Comparison of ENCODE assay signal across 8 cellular contexts in the genomic region with DNA sequence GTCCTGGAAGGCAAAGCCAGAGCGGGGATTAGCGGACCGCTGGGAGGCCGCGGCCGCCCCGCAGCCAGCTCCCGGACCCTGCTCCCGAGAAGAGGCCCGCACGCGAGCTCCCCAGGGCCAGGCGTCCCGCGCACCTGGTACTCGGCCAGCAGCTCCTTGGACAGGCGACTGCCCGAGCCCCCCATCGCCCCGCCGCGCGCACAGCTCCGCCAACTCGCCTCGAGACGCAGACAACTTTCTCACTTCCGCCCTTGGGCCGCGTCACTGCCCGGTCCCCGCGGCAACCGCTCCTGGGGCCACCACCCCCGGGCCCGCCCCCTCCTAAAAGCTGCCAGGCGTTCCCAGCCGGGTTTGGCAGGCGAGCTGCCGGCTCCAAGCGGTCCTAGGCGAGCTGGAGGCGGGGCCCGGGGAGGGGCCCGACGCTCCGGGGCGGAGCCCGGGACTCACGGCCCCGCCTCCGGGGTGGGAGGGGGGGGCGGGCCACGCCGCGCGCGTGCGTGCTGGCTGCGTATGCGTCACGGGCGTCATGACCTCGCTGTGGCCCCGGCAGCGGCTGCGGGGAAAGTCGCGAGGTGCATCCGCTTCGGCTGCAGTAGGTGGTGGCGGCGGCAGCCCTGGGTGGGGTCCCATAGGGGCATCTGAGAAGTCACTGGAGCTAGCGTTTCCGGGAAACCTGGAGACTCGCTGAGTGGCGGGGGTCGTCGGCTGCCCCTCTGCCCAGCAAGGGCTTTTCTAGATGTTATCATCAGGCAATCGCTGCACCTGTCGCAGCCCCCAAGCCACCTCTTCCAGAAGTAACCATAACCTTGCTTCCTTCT. TPM values are rescaled to one million over a fixed set of nuclear protein-coding genes. Genes with fewer than 3 reads are reported as not detected.
A peak's percentile ranks its signal among the peaks of the same experiment; 100 is the strongest.
DNase-seq lines count a peak whose midpoint lies in the region; ATAC-seq and TF ChIP-seq lines count a peak whose summit lies in the region.

Gene CIB1 (minus strand): TSS at position 241 of the 818 bp plus-strand sequence. CDS start 56 bp downstream, at position 185.
Gene GDPGP1 (plus strand): TSS at position 509 of the 818 bp plus-strand sequence. CDS start 6,700 bp downstream, outside the sequence.

- H3K18ac ChIP-seq in H9 (ENCODE audit: insufficient read length, low read depth, low read length), result no peak within 1 kb of the TSS

- peaks cover 12% of the 10 kb centered on the region for H3K23me2 ChIP-seq in H9 (ENCODE audit: insufficient read length, low read depth, low read length, poor library complexity, severe bottlenecking)

- peak within 1 kb of the TSS; percentile 96 for H3K4me2 ChIP-seq in H9 (ENCODE audit: insufficient read depth, insufficient read length, low read length)

- H2BK12ac ChIP-seq in H9 (ENCODE audit: insufficient read length, low read depth, low read length), result no peak within 1 kb of the TSS

- no peak for TF ChIP-seq CTCF in H9 (conservative IDR thresholded peaks at IDR 0.05)

- H3K79me2 ChIP-seq in H9 (ENCODE audit: insufficient read depth, low read length), result no peaks in the 10 kb centered on the region

- peak within 1 kb of the TSS; percentile 76 to 81 for H3K4me3 Mint-ChIP-seq in H9
- peak within 1 kb of the TSS; percentile 87 for H3K4me3 Mint-ChIP-seq in natural killer cell treated with Interleukin-12 subunit alpha and Interleukin-12 subunit beta and Interleukin-15 and Interleukin-18, amount 100 ng/mL, for 72 hours

- peaks cover 14 to 32% (median 25%) of the 10 kb centered on the region in 3 experiments for H3K36me3 Mint-ChIP-seq in H9 (ENCODE audit: insufficient read depth in 1 of 3, low read depth in 3 of 3)
- peaks cover 4% of the 10 kb centered on the region for H3K36me3 Mint-ChIP-seq in natural killer cell treated with Interleukin-12 subunit alpha and Interleukin-12 subunit beta and Interleukin-15 and Interleukin-18, amount 100 ng/mL, for 72 hours

- DNase-seq in H9 (peak; percentile 97), M059J (ENCODE audit: low read depth) (peak; percentile 95), fibroblast of peridontal ligament (ENCODE audit: extremely low read depth) (peak; percentile 95)
- DNase-seq in activated T-helper 9 cell treated with anti-CD3 and anti-CD28 coated beads, Interleukin-2, amount 50 U/mL, for 16 hours (ENCODE audit: low read depth), result peak; percentile 96
- peak; percentile 99 for DNase-seq in natural killer cell treated with Interleukin-12 subunit alpha and Interleukin-12 subunit beta and Interleukin-15 and Interleukin-18, amount 100 ng/mL, for 72 hours (ENCODE audit: low spot score)
- DNase-seq in stimulated activated naive CD4-positive, alpha-beta T cell treated with Interleukin-2 at 50 U/mL for 16 hours (lab: John Stamatoyannopoulos, UW), result peak; percentile 97

- H3K79me1 ChIP-seq in H9 (ENCODE audit: insufficient read depth, low read depth, low read length, poor library complexity, severe bottlenecking), result no peaks in the 10 kb centered on the region

- no peak within 1 kb of the TSS for H3K4ac ChIP-seq in H9 (ENCODE audit: low read depth, low read length)

- no peaks in the 10 kb centered on the region for H3K9me3 Mint-ChIP-seq in H9
- no peaks in the 10 kb centered on the region for H3K9me3 Mint-ChIP-seq in natural killer cell treated with Interleukin-12 subunit alpha and Interleukin-12 subunit beta and Interleukin-15 and Interleukin-18, amount 100 ng/mL, for 72 hours

- no peak within 1 kb of the TSS for H3T11ph ChIP-seq in H9 (ENCODE audit: low read length)

- no peaks in the 10 kb centered on the region for H3K9me3 ChIP-seq in ES-I3 (ENCODE audit: control insufficient read depth, insufficient read depth, low read length)
- no peaks in the 10 kb centered on the region for H3K9me3 ChIP-seq in H9 (ENCODE audit: control insufficient read depth, low read depth, low read length)

- peak within 1 kb of the TSS in 1 of 3 experiments; percentile 83; a peak in 1 of 7 replicates for H3K27ac Mint-ChIP-seq in H9
- H3K27ac Mint-ChIP-seq in natural killer cell treated with Interleukin-12 subunit alpha and Interleukin-12 subunit beta and Interleukin-15 and Interleukin-18, amount 100 ng/mL, for 72 hours, result peak within 1 kb of the TSS; percentile 93 to 94

- ATAC-seq in natural killer cell treated with Interleukin-12 subunit alpha and Interleukin-12 subunit beta and Interleukin-15 and Interleukin-18, amount 100 ng/mL, for 72 hours, result peak; percentile 97 to 98

- H3K27me3 Mint-ChIP-seq in H9 (ENCODE audit: low read depth), result peaks cover 1% of the 10 kb centered on the region; the same call in 1 of the 2 replicates
- H3K27me3 Mint-ChIP-seq in natural killer cell treated with Interleukin-12 subunit alpha and Interleukin-12 subunit beta and Interleukin-15 and Interleukin-18, amount 100 ng/mL, for 72 hours, result no peaks in the 10 kb centered on the region

- H2AK5ac ChIP-seq in H9 (ENCODE audit: insufficient read length, low read length), result no peak within 1 kb of the TSS

- H2BK15ac ChIP-seq in H9 (ENCODE audit: low read depth, low read length), result no peak within 1 kb of the TSS

- peak; percentile 93 for TF ChIP-seq POLR2A in Raji (IDR thresholded peaks at IDR 0.05; ENCODE audit: insufficient read depth, low read depth, low read length)

- H2BK120ac ChIP-seq in H9 (ENCODE audit: low read depth, low read length, poor library complexity, severe bottlenecking), result no peak within 1 kb of the TSS

- H4K5ac ChIP-seq in H9 (ENCODE audit: insufficient read length, low read depth, low read length), result no peak within 1 kb of the TSS

- no peak within 1 kb of the TSS for H3K56ac ChIP-seq in H9 (ENCODE audit: insufficient read length, low read depth, low read length)

- H4K20me1 ChIP-seq in H9 (ENCODE audit: control insufficient read depth, insufficient read depth, insufficient read length), result no peaks in the 10 kb centered on the region

- H3K9ac ChIP-seq in ES-I3 (ENCODE audit: low read depth, low read length) (peak within 1 kb of the TSS; percentile 71), H9 (ENCODE audit: extremely low read depth, insufficient read length, low read length) (peak within 1 kb of the TSS; percentile 38)

- H3K23ac ChIP-seq in H9 (ENCODE audit: insufficient read length, low read depth, low read length), result no peak within 1 kb of the TSS

- no peaks in the 10 kb centered on the region for H3K27me3 ChIP-seq in H9 (ENCODE audit: insufficient read depth, low read length)

- H3K4me1 Mint-ChIP-seq in H9, result peaks cover 15 to 16% of the 10 kb centered on the region in 2 experiments
- H3K4me1 Mint-ChIP-seq in natural killer cell treated with Interleukin-12 subunit alpha and Interleukin-12 subunit beta and Interleukin-15 and Interleukin-18, amount 100 ng/mL, for 72 hours (ENCODE audit: low read depth in 2 of 2), result peaks cover 32 to 40% of the 10 kb centered on the region in 2 donors

- WGBS in H9 (ENCODE audit: extremely low coverage, insufficient read length, low lambda C conversion rate), result no CpG with 5 or more reads among the region's 81 CpGs

- H3K4me1 ChIP-seq in ES-I3 (ENCODE audit: insufficient read depth, low read length) (0 out of 2 replicates have a peak, but pooled peaks cover 3% of the 10 kb centered on the region), H9 (ENCODE audit: insufficient read depth, low read length) (no peaks in the 10 kb centered on the region; the same call in 1 of the 2 replicates)

- no peak within 1 kb of the TSS; the same call in 1 of the 2 replicates for H3K14ac ChIP-seq in H9 (ENCODE audit: insufficient read depth, low read length)

- no peak within 1 kb of the TSS for H4K8ac ChIP-seq in H9 (replicated peaks; ENCODE audit: insufficient read length, low read depth, low read length)

- no peak within 1 kb of the TSS for H2BK20ac ChIP-seq in H9 (ENCODE audit: low read depth, low read length, poor library complexity, severe bottlenecking)

- no peak within 1 kb of the TSS for H3K27ac ChIP-seq in H9 (ENCODE audit: insufficient read length, low read depth, low read length)

- no peak within 1 kb of the TSS for H4K91ac ChIP-seq in H9 (ENCODE audit: insufficient read length, low read depth, low read length)

- H3K36me3 ChIP-seq in ES-I3 (ENCODE audit: insufficient read depth, low read length), result no peaks in the 10 kb centered on the region

- H2BK5ac ChIP-seq in H9 (ENCODE audit: insufficient read length, low read length), result no peak within 1 kb of the TSS

- H2AFZ ChIP-seq in H9 (ENCODE audit: low read length), result peak within 1 kb of the TSS; percentile 72

RNA-seq across cellular contexts. Expression of gene CIB1, which starts in this region (rescaled TPM):
- total RNA-seq in H9 (2021), result 23.0 and 27.8 TPM in 2 replicates
- 45.1 and 51.4 TPM in 2 replicates for total RNA-seq in M059J (2014; rRNA removed; shearing (Covaris generic))
- total RNA-seq in natural killer cell treated with Interleukin-12 subunit alpha and Interleukin-12 subunit beta and Interleukin-15 and Interleukin-18, amount 100 ng/mL, for 72 hours, result 100 to 1,000 TPM in 1 of 2 donors, 10 to 100 TPM in 1; 86.1 to 119 TPM

RNA-seq across cellular contexts. Expression of gene GDPGP1, which starts in this region (rescaled TPM):
- 6.7 and 9.7 TPM in 2 replicates for total RNA-seq in H9 (2021)
- 3.5 and 11.2 TPM in 2 replicates for total RNA-seq in M059J (2014; rRNA removed; shearing (Covaris generic))
- total RNA-seq in natural killer cell treated with Interleukin-12 subunit alpha and Interleukin-12 subunit beta and Interleukin-15 and Interleukin-18, amount 100 ng/mL, for 72 hours, result 10 to 100 TPM in 1 of 2 donors, 1 to 10 TPM in 1; 9.6 to 10.0 TPM
